In the genomic region with DNA sequence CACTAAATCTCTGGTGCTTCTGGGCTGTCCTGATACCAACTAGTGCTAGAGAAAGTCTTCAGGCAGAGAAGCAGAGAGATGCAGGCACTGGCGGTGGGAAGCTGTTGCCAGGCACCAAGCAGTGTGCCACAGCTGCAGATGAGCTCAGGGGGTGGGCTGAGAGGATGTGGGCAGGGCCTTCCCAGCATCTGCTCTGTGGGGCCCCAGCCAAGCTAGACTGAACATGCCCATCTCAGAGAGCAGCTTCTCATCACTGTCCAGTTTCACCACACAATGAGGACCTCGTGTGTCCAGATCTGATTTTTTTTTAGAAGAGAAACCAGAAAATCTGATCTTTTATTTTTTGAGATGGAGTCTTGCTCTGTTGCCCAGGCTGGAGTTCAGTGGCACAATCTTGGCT, we compare ENCODE assay signal across 8 cellular contexts. TPM values are rescaled to one million over a fixed set of nuclear protein-coding genes. Genes with fewer than 3 reads are reported as not detected.
DNase-seq lines count a peak whose midpoint lies in the region; ATAC-seq lines count a peak whose summit lies in the region.

No MANE protein-coding gene starts in this region.

- H3K4me3 ChIP-seq in skeletal muscle cell (ENCODE audit: low read depth, low read length): no peak overlapping the region

- ATAC-seq in HG03442 (IDR thresholded peaks at IDR 0.05; ENCODE audit: unreplicated experiment): no peak

- DNase-seq in NCI-H345 (lab: John Stamatoyannopoulos, UW) (peak; percentile 50), NCI-H345 treated with DMSO at 0.1 percent for 48 hours (lab: John Stamatoyannopoulos, UW; ENCODE audit: unreplicated experiment) (no peak), NCI-H510A treated with DMSO at 0.1 percent for 48 hours (lab: John Stamatoyannopoulos, UW) (peak; percentile 15), dermis blood vessel endothelial cell (peak; percentile 55), skeletal muscle cell (ENCODE audit: low read depth) (peak; percentile 72), NCI-H446 treated with DMSO at 0.1 percent for 48 hours (lab: John Stamatoyannopoulos, UW) (no peak)
- no peak for DNase-seq in activated effector memory CD4-positive, alpha-beta T cell treated with anti-CD3 and anti-CD28 coated beads, Interleukin-2, amount 50 U/mL, for 16 hours

RNA-seq across cellular contexts. Expression of a gene that starts 17.1 kb away (rescaled TPM):
- total RNA-seq in dermis blood vessel endothelial cell: 24.7 and 30.8 TPM in 2 replicates

RNA-seq across cellular contexts. Expression of a gene that starts 21.5 kb away (rescaled TPM):
- total RNA-seq in dermis blood vessel endothelial cell: 0.17 and 0.88 TPM in 2 replicates

RNA-seq across cellular contexts. Expression of a gene that starts 25.5 kb away (rescaled TPM):
- total RNA-seq in dermis blood vessel endothelial cell: 0.14 and 0.51 TPM in 2 replicates

RNA-seq across cellular contexts. Expression of a gene that starts 26.5 kb away (rescaled TPM):
- 46.8 and 95.8 TPM in 2 replicates for total RNA-seq in dermis blood vessel endothelial cell

RNA-seq across cellular contexts. Expression of a gene that starts 33.8 kb away (rescaled TPM):
- 3.3 and 6.5 TPM in 2 replicates for total RNA-seq in dermis blood vessel endothelial cell

Comparison
In these comparisons a context has a peak if more than half of its experiments do, and no peak if none do; other contexts are left out.
1. DNase-seq: peak in NCI-H345 (single experiment), NCI-H510A treated with DMSO at 0.1 percent for 48 hours (single experiment), dermis blood vessel endothelial cell (single experiment) and skeletal muscle cell (single experiment); none in NCI-H345 treated with DMSO at 0.1 percent for 48 hours (single experiment), NCI-H446 treated with DMSO at 0.1 percent for 48 hours (single experiment) and activated effector memory CD4-positive, alpha-beta T cell treated with anti-CD3 and anti-CD28 coated beads, Interleukin-2, amount 50 U/mL, for 16 hours (single experiment).